19 cellular contexts compared by ENCODE assay signal in genomic region chr10:3268025-3268424, GRCh38.
DNase-seq lines count a peak whose midpoint lies in the region; ATAC-seq, FAIRE-seq and TF ChIP-seq lines count a peak whose summit lies in the region.
"Had no signal": no experiment of that assay in that cellular context is flagged by ENCODE, and none has a peak within 500 bp of the region (broad histone marks: within the 10 kb centered on the region; RNA-seq: fewer than 3 reads in every experiment).

No MANE protein-coding gene starts in this region.

- CTCF ChIA-PET in HEK293 (lab: Yijun Ruan, JAX) (interaction anchor here (0.6 kb wide), 2 partner anchors 129 to 300 kb away, joined by 3 read pairs; no protein-coding TSS in a partner anchor), K562 (lab: Yijun Ruan, JAX; ENCODE audit: low intra/inter-chr PET ratio) (no interaction called here), mammary epithelial cell (lab: Charles Lee; ENCODE audit: low non-redundant PET) (no interaction called here)

- no peak overlapping the region for H3K27ac ChIP-seq in HEK293 (ENCODE audit: extremely low read depth, low read depth, low read length)
- no peak overlapping the region for H3K27ac ChIP-seq in K562 (ENCODE audit: extremely low read depth, low read depth, low read length)
- no peak overlapping the region for H3K27ac ChIP-seq in mammary epithelial cell (ENCODE audit: insufficient read depth, low read depth, low read length)
- H3K27ac ChIP-seq: BLaER1, C4-2B had no signal

- no peaks in the 10 kb centered on the region for H4K20me1 ChIP-seq in K562 (replicated peaks; ENCODE audit: control insufficient read depth, insufficient read depth, low read length)
- H4K20me1 ChIP-seq in mammary epithelial cell (ENCODE audit: insufficient read depth, low read length): no peaks in the 10 kb centered on the region
- H4K20me1 ChIP-seq: BLaER1 had no signal

- no peak for TF ChIP-seq POLR2A in K562 (conservative IDR thresholded peaks at IDR 0.05)
- no peak for TF ChIP-seq POLR2A in GM12892 (IDR thresholded peaks at IDR 0.05; ENCODE audit: low read depth, low read length)

- no peaks in the 10 kb centered on the region for H3K79me2 ChIP-seq in K562 (ENCODE audit: control insufficient read depth, insufficient read depth, low read length)
- H3K79me2 ChIP-seq in mammary epithelial cell (ENCODE audit: insufficient read depth, low read length): no peaks in the 10 kb centered on the region

- no peak overlapping the region for H3K4me2 ChIP-seq in K562 (ENCODE audit: insufficient read depth, low read length)
- H3K4me2 ChIP-seq in mammary epithelial cell (ENCODE audit: insufficient read depth, low read depth, low read length): no peak overlapping the region
- H3K4me2 ChIP-seq: BLaER1 had no signal

- FAIRE-seq in K562 (lab: Jason Lieb, UNC): no peak
- no peak for FAIRE-seq in GM12892 (lab: Jason Lieb, UNC)
- FAIRE-seq: G401.6 had no signal

- H3K9me1 ChIP-seq in K562 (ENCODE audit: control insufficient read depth, insufficient read depth, low read length): no peaks in the 10 kb centered on the region

- H3K9me3 ChIP-seq in HEK293 (ENCODE audit: control insufficient read depth, insufficient read depth, low read depth, low read length) (no peaks in the 10 kb centered on the region), K562 (replicated peaks; ENCODE audit: control insufficient read depth, insufficient read depth, low read depth, low read length) (no peaks in the 10 kb centered on the region), mammary epithelial cell (replicated peaks; ENCODE audit: insufficient read depth, low read length) (no peaks in the 10 kb centered on the region)
- H3K9me3 ChIP-seq: BLaER1, Caco-2 had no signal

- no peak overlapping the region for H3K9ac ChIP-seq in K562 (ENCODE audit: insufficient read depth in 1 of 2, low read depth in 2 of 2, low read length in 2 of 2)
- H3K9ac ChIP-seq in mammary epithelial cell (ENCODE audit: insufficient read depth, low read length): no peak overlapping the region
- H3K9ac ChIP-seq: BLaER1 had no signal

- H3K27ac Mint-ChIP-seq in stimulated activated effector memory CD8-positive, alpha-beta T cell treated with anti-CD3 and anti-CD28 coated beads, Interleukin-12 subunit alpha, Interleukin-12 subunit beta, amount 100 ng/mL, for 72 hours: no peak overlapping the region
- H3K27ac Mint-ChIP-seq: B cell; CD4-positive, CD25-positive, alpha-beta regulatory T cell; CD8-positive, alpha-beta T cell had no signal

- H3K4me3 Mint-ChIP-seq in stimulated activated effector memory CD8-positive, alpha-beta T cell treated with anti-CD3 and anti-CD28 coated beads, Interleukin-12 subunit alpha, Interleukin-12 subunit beta, amount 100 ng/mL, for 72 hours: no peak overlapping the region
- H3K4me3 Mint-ChIP-seq: B cell; CD4-positive, CD25-positive, alpha-beta regulatory T cell; CD8-positive, alpha-beta T cell had no signal

- dilution Hi-C loops in mammary epithelial cell (cut with HindIII; ENCODE audit: low sequenced_read_pairs): no loop called here

- H3K4me3 ChIP-seq in HEK293 (ENCODE audit: low read depth, low read length) (no peak overlapping the region), K562 (no peak overlapping the region), mammary epithelial cell (replicated peaks in 1 of 3; ENCODE audit: insufficient read depth in 1 of 3, low read depth in 2 of 3, low read length in 3 of 3) (no peak overlapping the region)
- H3K4me3 ChIP-seq: BLaER1 had no signal

- no peak for TF ChIP-seq EP300 in K562 (IDR thresholded peaks at IDR 0.05; ENCODE audit: low read length)

- intact Hi-C loops in K562 (cut with micrococcal nuclease): no loop called here
- intact Hi-C loops in mammary epithelial cell (cut with micrococcal nuclease): no loop called here

- H3K36me3 ChIP-seq in HEK293 (ENCODE audit: control insufficient read depth in 2 of 2, insufficient read depth in 1 of 2, low read length in 2 of 2) (no peaks in the 10 kb centered on the region), K562 (ENCODE audit: control insufficient read depth, insufficient read depth, low read length) (no peaks in the 10 kb centered on the region), mammary epithelial cell (ENCODE audit: insufficient read depth, low read length) (no peaks in the 10 kb centered on the region)
- H3K36me3 ChIP-seq: BLaER1 had no signal

- no peak for ATAC-seq in K562
- ATAC-seq in stimulated activated effector memory CD8-positive, alpha-beta T cell treated with anti-CD3 and anti-CD28 coated beads, Interleukin-12 subunit alpha, Interleukin-12 subunit beta, amount 100 ng/mL, for 72 hours: peak; percentile 8
- ATAC-seq: CD8-positive, alpha-beta T cell had no signal

- peaks cover 8% of the 10 kb centered on the region for H3K4me1 Mint-ChIP-seq in stimulated activated effector memory CD8-positive, alpha-beta T cell treated with anti-CD3 and anti-CD28 coated beads, Interleukin-12 subunit alpha, Interleukin-12 subunit beta, amount 100 ng/mL, for 72 hours
- H3K4me1 Mint-ChIP-seq: B cell had no signal

- WGBS in K562 (ENCODE audit: insufficient coverage, low coverage, missing lambda C conversion rate): 1% methylated on average over 6 of the region's 6 CpGs
- 78% methylated on average over 6 of the region's 6 CpGs for WGBS in mammary epithelial cell (ENCODE audit: low coverage, missing lambda C conversion rate)

- in situ Hi-C loops in K562 (cut with MboI): no loop called here
- in situ Hi-C loops in mammary epithelial cell (cut with MboI; ENCODE audit: low sequenced_read_pairs in 2 of 2): no loop called here

- H3K4me1 ChIP-seq in HEK293 (ENCODE audit: control insufficient read depth, insufficient read depth, low read length): no peaks in the 10 kb centered on the region
- H3K4me1 ChIP-seq in K562 (replicated peaks in 1 of 2; ENCODE audit: control insufficient read depth in 2 of 2, insufficient read depth in 2 of 2, low read length in 2 of 2): no peaks in the 10 kb centered on the region
- H3K4me1 ChIP-seq in mammary epithelial cell (ENCODE audit: insufficient read depth, low read length): no peaks in the 10 kb centered on the region
- H3K4me1 ChIP-seq: BLaER1, Caco-2 had no signal

- H2AFZ ChIP-seq in K562 (ENCODE audit: low read depth, low read length) (no peak overlapping the region), mammary epithelial cell (ENCODE audit: low read depth, low read length) (no peak overlapping the region)

- TF ChIP-seq RAD21 in K562 (CRISPR knock-in tag; conservative IDR thresholded peaks at IDR 0.05 in 1 of 2, IDR thresholded peaks at IDR 0.05 in 1 of 2): no peak

- POLR2A ChIA-PET in HEK293 (lab: Yijun Ruan, JAX) (no interaction called here), K562 (lab: Yijun Ruan, JAX) (interaction anchor here (0.8 to 1.2 kb wide), 2 partner anchors 55 to 58 kb away, joined by 3 read pairs; no protein-coding TSS in a partner anchor)

- TF ChIP-seq CTCF in HEK293 (tag by site-specific recombination; IDR thresholded peaks at IDR 0.05): no peak
- TF ChIP-seq CTCF in K562 (IDR thresholded peaks at IDR 0.05 in 2 of 3, conservative IDR thresholded peaks at IDR 0.05 in 1 of 3; ENCODE audit: insufficient read depth in 2 of 3, low read depth in 1 of 3, low read length in 3 of 3): no peak
- no peak for TF ChIP-seq CTCF in mammary epithelial cell (conservative IDR thresholded peaks at IDR 0.05 in 1 of 2, IDR thresholded peaks at IDR 0.05 in 1 of 2; ENCODE audit: extremely low read depth in 1 of 2, insufficient read depth in 1 of 2, low read depth in 1 of 2, low read length in 2 of 2)

- DNase-seq in K562 (ENCODE audit: extremely low read depth in 1 of 4, low spot score in 3 of 4) (no peak), islet precursor cell (peak; percentile 28), GM12892 (ENCODE audit: insufficient read length) (no peak), mammary epithelial cell (no peak), GM19238 (ENCODE audit: insufficient read length, low spot score) (no peak)
- DNase-seq in stimulated activated effector memory CD8-positive, alpha-beta T cell treated with anti-CD3 and anti-CD28 coated beads, Interleukin-12 subunit alpha, Interleukin-12 subunit beta, amount 100 ng/mL, for 72 hours (ENCODE audit: low spot score in 2 of 2): no peak
- DNase-seq: Caco-2; CD4-positive, CD25-positive, alpha-beta regulatory T cell; CD8-positive, alpha-beta T cell; DMS153; DND-41; GOT3; H7; HCEC 1CT had no signal

- no peaks in the 10 kb centered on the region for H3K9me3 Mint-ChIP-seq in stimulated activated effector memory CD8-positive, alpha-beta T cell treated with anti-CD3 and anti-CD28 coated beads, Interleukin-12 subunit alpha, Interleukin-12 subunit beta, amount 100 ng/mL, for 72 hours
- H3K9me3 Mint-ChIP-seq: CD4-positive, CD25-positive, alpha-beta regulatory T cell; CD8-positive, alpha-beta T cell had no signal

- H3K27me3 ChIP-seq in K562 (ENCODE audit: control insufficient read depth in 2 of 2, insufficient read depth in 2 of 2, low read length in 2 of 2) (peaks cover 49 to 64% of the 10 kb centered on the region in 2 experiments), mammary epithelial cell (ENCODE audit: insufficient read depth, low read length) (no peaks in the 10 kb centered on the region)
- H3K27me3 ChIP-seq: BLaER1 had no signal

- no peaks in the 10 kb centered on the region for H3K36me3 Mint-ChIP-seq in stimulated activated effector memory CD8-positive, alpha-beta T cell treated with anti-CD3 and anti-CD28 coated beads, Interleukin-12 subunit alpha, Interleukin-12 subunit beta, amount 100 ng/mL, for 72 hours
- H3K36me3 Mint-ChIP-seq: CD4-positive, CD25-positive, alpha-beta regulatory T cell; CD8-positive, alpha-beta T cell had no signal

- no TSS peak for BruUV-seq in K562 (replicated peaks; lab: Mats Ljungman, UMichigan)
- BruUV-seq in mammary epithelial cell (replicated peaks; lab: Mats Ljungman, UMichigan): no TSS peak

TF ChIP-seq in HEK293, 187 proteins besides CTCF, POLR2A, EP300 and RAD21:
- TF ChIP-seq SCRT2 (tag by site-specific recombination; IDR thresholded peaks at IDR 0.05) (peak; percentile 70), ZNF10 (tag by site-specific recombination; IDR thresholded peaks at IDR 0.05) (no peak), ZNF514 (tag by site-specific recombination; IDR thresholded peaks at IDR 0.05) (no peak), ZNF423 (tag by site-specific recombination; IDR thresholded peaks at IDR 0.05) (no peak), SCRT1 (tag by site-specific recombination; IDR thresholded peaks at IDR 0.05; ENCODE audit: borderline replicate concordance) (0 out of 2 replicates have a peak, but pooled peaks have one; percentile 16), ZBTB48 (tag by site-specific recombination; IDR thresholded peaks at IDR 0.05) (no peak)

TF ChIP-seq in K562, 482 proteins besides CTCF, POLR2A, EP300 and RAD21 (continues in another document):
- TF ChIP-seq TRIM24 (IDR thresholded peaks at IDR 0.05) (no peak), TCF15 (CRISPR knock-in tag; IDR thresholded peaks at IDR 0.05) (no peak), YY1 (IDR thresholded peaks at IDR 0.05; ENCODE audit: borderline replicate concordance in 1 of 3, control insufficient read depth in 1 of 3, extremely low read depth in 1 of 3, insufficient read depth in 3 of 3, insufficient read length in 1 of 3, insufficient replicate concordance in 2 of 3, low read depth in 1 of 3, low read length in 2 of 3) (no peak)
